In genomic region chr3:29922990-29923746, GRCh38 we compare ENCODE assay signal across 9 cellular contexts.
DNase-seq lines count a peak whose midpoint lies in the region; ATAC-seq and TF ChIP-seq lines count a peak whose summit lies in the region.
"Had no signal": no experiment of that assay in that cellular context is flagged by ENCODE, and none has a peak within 500 bp of the region (broad histone marks: within the 10 kb centered on the region; RNA-seq: fewer than 3 reads in every experiment).

No MANE protein-coding gene starts in this region.

- DNase-seq in GM23248 (peak; percentile 75), T1000 (lab: John Stamatoyannopoulos, UW) (peak; percentile 40), glutamatergic neuron (no peak), sigmoid colon (peak; percentile 65)
- no peak for DNase-seq in activated CD8-positive, alpha-beta memory T cell treated with anti-CD3 and anti-CD28 coated beads, Interleukin-2, amount 10 ng/mL, durations not matched to agents 7 days and 5 days
- DNase-seq in activated naive CD4-positive, alpha-beta T cell (lab: John Stamatoyannopoulos, UW): no peak
- no peak for DNase-seq in activated CD8-positive, alpha-beta memory T cell treated with anti-CD3 and anti-CD28 coated beads, Interleukin-2, amount 50 U/mL, for 48 hours
- DNase-seq: Peyer's patch had no signal

- H4K20me1 ChIP-seq in GM23248 (ENCODE audit: insufficient read depth): no peaks in the 10 kb centered on the region

- ATAC-seq in activated CD8-positive, alpha-beta memory T cell treated with anti-CD3 and anti-CD28 coated beads, Interleukin-2, amount 10 ng/mL, durations not matched to agents 7 days and 5 days: no peak
- ATAC-seq in GM18909 (IDR thresholded peaks at IDR 0.05; ENCODE audit: poor library complexity, unreplicated experiment): no peak

- TF ChIP-seq POLR2A in sigmoid colon (IDR thresholded peaks at IDR 0.05): no peak

- H3K4me3 Mint-ChIP-seq in glutamatergic neuron (ENCODE audit: unreplicated experiment): no peak overlapping the region
- H3K4me3 Mint-ChIP-seq in activated CD8-positive, alpha-beta memory T cell treated with anti-CD3 and anti-CD28 coated beads, Interleukin-2, amount 10 ng/mL, durations not matched to agents 7 days and 5 days: no peak overlapping the region

- H3K4me3 ChIP-seq in GM23248 (no peak overlapping the region), sigmoid colon (no peak overlapping the region)
- H3K4me3 ChIP-seq: Peyer's patch had no signal

- no peak for TF ChIP-seq EP300 in sigmoid colon (IDR thresholded peaks at IDR 0.05)

- H3K27ac ChIP-seq in GM23248 (no peak overlapping the region), sigmoid colon (no peak overlapping the region)
- H3K27ac ChIP-seq: Peyer's patch had no signal

- H3K9me2 ChIP-seq in GM23248 (ENCODE audit: insufficient read depth): no peaks in the 10 kb centered on the region

- in situ Hi-C loops in GM23248 (cut with MboI): no loop called here

- WGBS in GM23248 (ENCODE audit: low coverage in 1 of 2, low lambda C conversion rate in 2 of 2, missing lambda C conversion rate in 2 of 2), 2 experiments: 15 to 17% methylated on average over 5 of the region's 5 CpGs
- 30 to 53% methylated on average over 5 of the region's 5 CpGs for WGBS in sigmoid colon, 2 donors

- H3K4me2 ChIP-seq in GM23248 (ENCODE audit: unreplicated experiment): peak overlapping the region; percentile 7

- no peak for TF ChIP-seq CTCF in glutamatergic neuron (IDR thresholded peaks at IDR 0.05; ENCODE audit: partially characterized antibody, unreplicated experiment)
- no peak for TF ChIP-seq CTCF in sigmoid colon (IDR thresholded peaks at IDR 0.05)

- H2AFZ ChIP-seq in GM23248: no peak overlapping the region

- H3K36me3 ChIP-seq in GM23248 (ENCODE audit: low read depth) (no peaks in the 10 kb centered on the region), sigmoid colon (no peaks in the 10 kb centered on the region)
- H3K36me3 ChIP-seq: Peyer's patch had no signal

- H3K27ac Mint-ChIP-seq in glutamatergic neuron (ENCODE audit: unreplicated experiment): peak overlapping the region; percentile 7
- H3K27ac Mint-ChIP-seq in activated CD8-positive, alpha-beta memory T cell treated with anti-CD3 and anti-CD28 coated beads, Interleukin-2, amount 10 ng/mL, durations not matched to agents 7 days and 5 days: no peak overlapping the region

- H3K4me1 ChIP-seq in GM23248 (ENCODE audit: insufficient read depth) (peaks cover 22% of the 10 kb centered on the region), sigmoid colon (no peaks in the 10 kb centered on the region)
- H3K4me1 ChIP-seq: Peyer's patch had no signal

- peaks cover 6% of the 10 kb centered on the region for H3K4me1 Mint-ChIP-seq in glutamatergic neuron (ENCODE audit: low read depth, unreplicated experiment)
- H3K4me1 Mint-ChIP-seq in activated CD8-positive, alpha-beta memory T cell treated with anti-CD3 and anti-CD28 coated beads, Interleukin-2, amount 10 ng/mL, durations not matched to agents 7 days and 5 days: no peaks in the 10 kb centered on the region

- no peaks in the 10 kb centered on the region for H3K9me3 Mint-ChIP-seq in glutamatergic neuron (ENCODE audit: unreplicated experiment)
- no peaks in the 10 kb centered on the region for H3K9me3 Mint-ChIP-seq in activated CD8-positive, alpha-beta memory T cell treated with anti-CD3 and anti-CD28 coated beads, Interleukin-2, amount 10 ng/mL, durations not matched to agents 7 days and 5 days (ENCODE audit: low read depth)

- H3K79me2 ChIP-seq in GM23248 (ENCODE audit: insufficient read depth): no peaks in the 10 kb centered on the region

- no peak overlapping the region for H3K9ac ChIP-seq in GM23248

- intact Hi-C loops in sigmoid colon (cut with DNase I): no loop called here

- H3K9me3 ChIP-seq in GM23248 (ENCODE audit: low read depth) (no peaks in the 10 kb centered on the region), sigmoid colon (no peaks in the 10 kb centered on the region)
- H3K9me3 ChIP-seq: Peyer's patch had no signal

- no peaks in the 10 kb centered on the region for H3K27me3 Mint-ChIP-seq in glutamatergic neuron (ENCODE audit: unreplicated experiment)
- H3K27me3 Mint-ChIP-seq in activated CD8-positive, alpha-beta memory T cell treated with anti-CD3 and anti-CD28 coated beads, Interleukin-2, amount 10 ng/mL, durations not matched to agents 7 days and 5 days: no peaks in the 10 kb centered on the region

- peaks cover 5% of the 10 kb centered on the region; the same call in 1 of the 2 replicates for H3F3A ChIP-seq in GM23248 (ENCODE audit: insufficient read depth)

- no peaks in the 10 kb centered on the region for H3K27me3 ChIP-seq in GM23248 (replicated peaks; ENCODE audit: insufficient read depth)
- no peaks in the 10 kb centered on the region for H3K27me3 ChIP-seq in sigmoid colon
- H3K27me3 ChIP-seq: Peyer's patch had no signal

- CTCF ChIA-PET in activated CD8-positive, alpha-beta memory T cell treated with anti-CD3 and anti-CD28 coated beads, Interleukin-2, amount 10 ng/mL, durations not matched to agents 7 days and 5 days (lab: Charles Lee): no interaction called here

- no peaks in the 10 kb centered on the region for H3K36me3 Mint-ChIP-seq in glutamatergic neuron (ENCODE audit: unreplicated experiment)
- H3K36me3 Mint-ChIP-seq in activated CD8-positive, alpha-beta memory T cell treated with anti-CD3 and anti-CD28 coated beads, Interleukin-2, amount 10 ng/mL, durations not matched to agents 7 days and 5 days: no peaks in the 10 kb centered on the region

Comparison
In these comparisons a context has a peak if more than half of its experiments do, and no peak if none do; other contexts are left out.
1. DNase-seq: peak in GM23248 (single experiment), T1000 (single experiment) and sigmoid colon (single experiment); none in glutamatergic neuron (single experiment), activated CD8-positive, alpha-beta memory T cell treated with anti-CD3 and anti-CD28 coated beads, Interleukin-2, amount 10 ng/mL, durations not matched to agents 7 days and 5 days (single experiment), activated naive CD4-positive, alpha-beta T cell (0 of 4) and activated CD8-positive, alpha-beta memory T cell treated with anti-CD3 and anti-CD28 coated beads, Interleukin-2, amount 50 U/mL, for 48 hours (single experiment).